ENCODE assay signal across 17 cellular contexts in genomic region chr7:84058311-84059076, GRCh38.
DNase-seq lines count a peak whose midpoint lies in the region; ATAC-seq, FAIRE-seq and TF ChIP-seq lines count a peak whose summit lies in the region.
"Had no signal": no experiment of that assay in that cellular context is flagged by ENCODE, and none has a peak within 500 bp of the region (broad histone marks: within the 10 kb centered on the region; RNA-seq: fewer than 3 reads in every experiment).

No MANE protein-coding gene starts in this region.

- H3K27me3 ChIP-seq in Caco-2 (replicated peaks; ENCODE audit: control insufficient read depth, insufficient read depth, low read length) (no peaks in the 10 kb centered on the region), HUES64 (ENCODE audit: insufficient read depth, low read length) (no peaks in the 10 kb centered on the region), GM12878 (replicated peaks in 1 of 2; ENCODE audit: control insufficient read depth in 2 of 2, insufficient read depth in 2 of 2, low read length in 1 of 2) (no peaks in the 10 kb centered on the region)
- H3K27me3 ChIP-seq: BLaER1, cardiac muscle cell had no signal

- H3K4me3 Mint-ChIP-seq in Caco-2 (ENCODE audit: unreplicated experiment), result peak overlapping the region; percentile 13
- H3K4me3 Mint-ChIP-seq: stimulated activated naive B cell treated with anti-CD40 and anti-IgM and Interleukin-4, amounts not matched to agents 10 μg/mL and 1 μg/mL and 100 μg/mL, for 72 hours; T-cell had no signal

- H3K36me3 ChIP-seq in Caco-2 (ENCODE audit: control insufficient read depth, insufficient read depth, low read length), result no peaks in the 10 kb centered on the region
- peaks cover 2% of the 10 kb centered on the region; the same call in 1 of the 2 replicates for H3K36me3 ChIP-seq in HUES64 (ENCODE audit: insufficient read depth, low read length)
- H3K36me3 ChIP-seq in GM12878 (ENCODE audit: control insufficient read depth in 2 of 2, insufficient read depth in 2 of 2, low read length in 1 of 2), result no peaks in the 10 kb centered on the region
- H3K36me3 ChIP-seq: BLaER1 had no signal

- no peak for TF ChIP-seq POLR2A in GM12878 (IDR thresholded peaks at IDR 0.05; ENCODE audit: low read depth, low read length)

- no peak overlapping the region for H3K4me3 ChIP-seq in Caco-2 (ENCODE audit: low read depth, low read length)
- no peak overlapping the region for H3K4me3 ChIP-seq in HUES64 (ENCODE audit: low read length)
- H3K4me3 ChIP-seq in GM12878, result no peak overlapping the region
- H3K4me3 ChIP-seq: BLaER1, cardiac muscle cell had no signal

- POLR2A ChIA-PET in Caco-2 (lab: Charles Lee), result no interaction called here
- POLR2A ChIA-PET in GM12878 (lab: Charles Lee), result interaction anchor here (1.0 kb wide), 1 partner anchor 12 kb away, joined by 3 read pairs; no protein-coding TSS in a partner anchor

- H3K4me1 ChIP-seq in Caco-2 (peaks cover 53% of the 10 kb centered on the region), HUES64 (ENCODE audit: insufficient read depth, low read length) (peaks cover 47% of the 10 kb centered on the region), GM12878 (ENCODE audit: control insufficient read depth, insufficient read depth, low read length) (no peaks in the 10 kb centered on the region)
- H3K4me1 ChIP-seq: BLaER1 had no signal

- RAD21 ChIA-PET in GM12878 (lab: Charles Lee; ENCODE audit: unreplicated experiment), result interaction anchor here (1.1 to 1.2 kb wide), 2 partner anchors 18 to 19 kb away, joined by 3 read pairs; no protein-coding TSS in a partner anchor

- BruUV-seq in Caco-2 (replicated peaks; lab: Mats Ljungman, UMichigan) (TSS peak; percentile 52), GM12878 (replicated peaks; lab: Mats Ljungman, UMichigan) (no TSS peak)

- no peak for FAIRE-seq in GM12878 (lab: Jason Lieb, UNC)

- TF ChIP-seq RAD21 in GM12878 (IDR thresholded peaks at IDR 0.05; ENCODE audit: insufficient read depth, low read depth, low read length), result no peak

- H2AFZ ChIP-seq in GM12878 (ENCODE audit: control insufficient read depth, low read depth, low read length), result no peak overlapping the region

- CTCF ChIA-PET in Caco-2 (lab: Charles Lee) (no interaction called here), GM12878 (lab: Yijun Ruan, JAX) (interaction anchor here (1.1 kb wide), 1 partner anchor 125 kb away, joined by 3 read pairs; no protein-coding TSS in a partner anchor)

- H3K9ac ChIP-seq in HUES64 (ENCODE audit: low read depth, low read length) (no peak overlapping the region), GM12878 (ENCODE audit: control insufficient read depth, insufficient read depth, low read length) (no peak overlapping the region)
- H3K9ac ChIP-seq: BLaER1 had no signal

- 89% methylated on average over 3 of the region's 6 CpGs for WGBS in HUES64
- 11% methylated on average over 6 of the region's 6 CpGs for WGBS in GM12878 (ENCODE audit: insufficient coverage, insufficient replicate concordance, low lambda C conversion rate, missing lambda C conversion rate)

- H3K27ac ChIP-seq in HUES64 (ENCODE audit: low read depth, low read length) (peak overlapping the region; percentile 6; the same call in 1 of the 2 replicates), GM12878 (ENCODE audit: control insufficient read depth, insufficient read depth) (no peak overlapping the region)
- H3K27ac ChIP-seq: BLaER1, cardiac muscle cell had no signal

- H3K4me1 Mint-ChIP-seq in Caco-2 (ENCODE audit: low read depth, unreplicated experiment), result peaks cover 16% of the 10 kb centered on the region
- H3K4me1 Mint-ChIP-seq: stimulated activated naive B cell treated with anti-CD40 and anti-IgM and Interleukin-4, amounts not matched to agents 10 μg/mL and 1 μg/mL and 100 μg/mL, for 72 hours had no signal

- no peaks in the 10 kb centered on the region for H4K20me1 ChIP-seq in GM12878 (ENCODE audit: control insufficient read depth, insufficient read depth)
- H4K20me1 ChIP-seq: BLaER1 had no signal

- intact Hi-C loops in Caco-2 (cut with micrococcal nuclease; ENCODE audit: unreplicated experiment), result no loop called here
- intact Hi-C loops in GM12878 (cut with micrococcal nuclease; ENCODE audit: unreplicated experiment), result no loop called here

- TF ChIP-seq EP300 in GM12878 (IDR thresholded peaks at IDR 0.05; ENCODE audit: borderline replicate concordance in 1 of 2, control insufficient read depth in 1 of 2, low read depth in 2 of 2, low read length in 2 of 2), result no peak

- no peak for DNase-seq in Caco-2
- DNase-seq in GM12878 (ENCODE audit: low read depth, low spot score), result no peak
- peak; percentile 67 for DNase-seq in kidney tubule cell (ENCODE audit: low spot score)
- no peak for DNase-seq in stimulated activated CD4-positive, alpha-beta T cell treated with anti-CD3 and anti-CD28 coated beads, Interleukin-15, amount 100 ng/mL, for 24 hours
- DNase-seq in NCI-H187 treated with DMSO at 0.1 percent for 48 hours (lab: John Stamatoyannopoulos, UW), result no peak
- DNase-seq: activated CD4-positive, alpha-beta T cell treated with anti-CD3 and anti-CD28 coated beads for 48 hours; erythroblast; GF-D8; Kasumi-1; stimulated activated CD4-positive, alpha-beta T cell treated with anti-CD3 and anti-CD28 coated beads, Interleukin-2, amount 100 ng/mL, for 48 hours; stimulated activated naive B cell treated with anti-CD40 and anti-IgM and Interleukin-4, amounts not matched to agents 10 μg/mL and 1 μg/mL and 100 μg/mL, for 72 hours; T-cell had no signal

- in situ Hi-C loops in GM12878 (cut with MboI), result no loop called here

- TF ChIP-seq CTCF in Caco-2 (IDR thresholded peaks at IDR 0.05; ENCODE audit: insufficient read depth in 1 of 2, low read depth in 1 of 2, low read length in 1 of 2, severe bottlenecking in 1 of 2, unreplicated experiment in 1 of 2) (no peak), GM12878 (IDR thresholded peaks at IDR 0.05 in 2 of 3, conservative IDR thresholded peaks at IDR 0.05 in 1 of 3; ENCODE audit: control insufficient read depth in 2 of 3, extremely low read depth in 1 of 3, insufficient read depth in 1 of 3, low read depth in 3 of 3, low read length in 3 of 3) (no peak)

- H3K36me3 Mint-ChIP-seq in Caco-2 (ENCODE audit: insufficient read depth, unreplicated experiment), result peaks cover 28% of the 10 kb centered on the region
- H3K36me3 Mint-ChIP-seq: stimulated activated naive B cell treated with anti-CD40 and anti-IgM and Interleukin-4, amounts not matched to agents 10 μg/mL and 1 μg/mL and 100 μg/mL, for 72 hours; T-cell had no signal

- no peak overlapping the region for H3K4me2 ChIP-seq in GM12878 (ENCODE audit: control insufficient read depth, insufficient read depth)
- H3K4me2 ChIP-seq: BLaER1 had no signal

- peak overlapping the region; percentile 76 for H3K27ac Mint-ChIP-seq in Caco-2 (ENCODE audit: unreplicated experiment)
- H3K27ac Mint-ChIP-seq: stimulated activated naive B cell treated with anti-CD40 and anti-IgM and Interleukin-4, amounts not matched to agents 10 μg/mL and 1 μg/mL and 100 μg/mL, for 72 hours; T-cell had no signal

- no peaks in the 10 kb centered on the region for H3K79me2 ChIP-seq in GM12878 (ENCODE audit: control insufficient read depth, insufficient read depth, low read length)

- peak; percentile 84 for ATAC-seq in GM12878
- ATAC-seq in HG02938 (IDR thresholded peaks at IDR 0.05; ENCODE audit: unreplicated experiment), result no peak
- no peak for ATAC-seq in HG03097 (IDR thresholded peaks at IDR 0.05; ENCODE audit: low FRiP score, unreplicated experiment)
- ATAC-seq: stimulated activated naive B cell treated with anti-CD40 and anti-IgM and Interleukin-4, amounts not matched to agents 10 μg/mL and 1 μg/mL and 100 μg/mL, for 72 hours; T-cell had no signal

- SMC1A ChIA-PET in GM12878 (lab: Charles Lee; ENCODE audit: uncharacterized antibody, unreplicated experiment), result interaction anchor here (0.6 to 1.5 kb wide), 8 partner anchors 12 to 126 kb away, joined by 3 to 7 read pairs (median 4); no protein-coding TSS in a partner anchor

- no peaks in the 10 kb centered on the region for H3K27me3 Mint-ChIP-seq in Caco-2 (ENCODE audit: insufficient read depth, unreplicated experiment)
- H3K27me3 Mint-ChIP-seq: stimulated activated naive B cell treated with anti-CD40 and anti-IgM and Interleukin-4, amounts not matched to agents 10 μg/mL and 1 μg/mL and 100 μg/mL, for 72 hours; T-cell had no signal

- H3K9me3 Mint-ChIP-seq in Caco-2 (ENCODE audit: unreplicated experiment), result no peaks in the 10 kb centered on the region
- H3K9me3 Mint-ChIP-seq: stimulated activated naive B cell treated with anti-CD40 and anti-IgM and Interleukin-4, amounts not matched to agents 10 μg/mL and 1 μg/mL and 100 μg/mL, for 72 hours; T-cell had no signal

- peaks cover 7% of the 10 kb centered on the region; the same call in 1 of the 2 replicates for H3K9me3 ChIP-seq in Caco-2
- H3K9me3 ChIP-seq in HUES64 (ENCODE audit: insufficient read depth, low read depth, low read length), result no peaks in the 10 kb centered on the region
- H3K9me3 ChIP-seq in GM12878 (replicated peaks; ENCODE audit: control insufficient read depth, insufficient read depth, low read length), result no peaks in the 10 kb centered on the region
- H3K9me3 ChIP-seq: BLaER1 had no signal

TF ChIP-seq in GM12878, 131 proteins besides CTCF, POLR2A, EP300 and RAD21 (continues in another document):
- peak; percentile 44; the same call in 1 of the 2 replicates for TF ChIP-seq ZNF592 (IDR thresholded peaks at IDR 0.05)
